16 cellular contexts compared by ENCODE assay signal in genomic region chr2:202161106-202161836, GRCh38.
A peak's percentile ranks its signal among the peaks of the same experiment; 100 is the strongest.
DNase-seq lines count a peak whose midpoint lies in the region; ATAC-seq, FAIRE-seq and TF ChIP-seq lines count a peak whose summit lies in the region.
"Had no signal": no experiment of that assay in that cellular context is flagged by ENCODE, and none has a peak within 500 bp of the region (broad histone marks: within the 10 kb centered on the region; RNA-seq: fewer than 3 reads in every experiment).

No MANE protein-coding gene starts in this region.

- WGBS in aorta, 2 donors, result 30 to 33% methylated on average over 8 of the region's 8 CpGs

- H3K4me1 ChIP-seq in aorta (ENCODE audit: control insufficient read depth in 1 of 2, insufficient read depth in 2 of 2, low read length in 2 of 2), result no peaks in the 10 kb centered on the region
- H3K4me1 ChIP-seq: colonic mucosa had no signal

- ATAC-seq in aorta (ENCODE audit: low FRiP score), result no peak

- no peaks in the 10 kb centered on the region for H3K36me3 Mint-ChIP-seq in progenitor cell of endocrine pancreas (ENCODE audit: insufficient read depth)

- no peak overlapping the region for H3K4me2 ChIP-seq in neural cell (ENCODE audit: low read length)
- H3K4me2 ChIP-seq: KMS-11 had no signal

- H3K4me3 ChIP-seq in fibroblast of mammary gland (ENCODE audit: control insufficient read depth, low read depth, low read length) (no peak overlapping the region), neural cell (ENCODE audit: low read length) (no peak overlapping the region), aorta (ENCODE audit: low read length in 2 of 2) (no peak overlapping the region)
- H3K4me3 ChIP-seq: colonic mucosa, esophagus muscularis mucosa, stomach had no signal

- DNase-seq in GM12891 (ENCODE audit: insufficient read length, low spot score) (no peak), NCI-H226 (peak; percentile 71), fibroblast of mammary gland (ENCODE audit: low read depth) (peak; percentile 38), HuH-7.5 (ENCODE audit: low spot score) (no peak), NCI-H2029 (lab: John Stamatoyannopoulos, UW) (no peak), aorta (no peak), progenitor cell of endocrine pancreas (ENCODE audit: low spot score, unreplicated experiment) (no peak)
- DNase-seq: activated CD4-positive, alpha-beta T cell treated with anti-CD3 and anti-CD28 coated beads, Interleukin-2, amount 50 U/mL, for 48 hours; activated naive CD4-positive, alpha-beta T cell treated with Interleukin-2 at 50 U/mL for 16 hours; colonic mucosa; NCI-H2029 treated with DMSO at 0.1 percent for 48 hours; stomach; SW 1271 had no signal

- TF ChIP-seq CTCF in fibroblast of mammary gland (conservative IDR thresholded peaks at IDR 0.05; ENCODE audit: control insufficient read depth, insufficient read depth, low read depth, low read length) (no peak), neural cell (IDR thresholded peaks at IDR 0.05; ENCODE audit: poor library complexity, severe bottlenecking) (no peak), progenitor cell of endocrine pancreas (IDR thresholded peaks at IDR 0.05; ENCODE audit: unreplicated experiment) (no peak)

- H2AFZ ChIP-seq in neural cell (ENCODE audit: low read depth, low read length), result no peak overlapping the region

- no peaks in the 10 kb centered on the region for H3K9me3 Mint-ChIP-seq in progenitor cell of endocrine pancreas (ENCODE audit: low read depth)

- TF ChIP-seq EP300 in neural cell (conservative IDR thresholded peaks at IDR 0.05; ENCODE audit: poor library complexity, severe bottlenecking), result peak; percentile 94

- H3K9me2 ChIP-seq in neural cell (ENCODE audit: insufficient read depth, low read length), result no peaks in the 10 kb centered on the region

- peaks cover 4% of the 10 kb centered on the region for H3K27me3 ChIP-seq in neural cell (ENCODE audit: insufficient read depth, low read depth, low read length)
- no peaks in the 10 kb centered on the region for H3K27me3 ChIP-seq in aorta (ENCODE audit: control insufficient read depth in 1 of 2, insufficient read depth in 2 of 2, low read length in 1 of 2)
- H3K27me3 ChIP-seq: colonic mucosa, esophagus muscularis mucosa, stomach had no signal

- no peak overlapping the region for H3K4me3 Mint-ChIP-seq in progenitor cell of endocrine pancreas (ENCODE audit: low read depth)

- no peaks in the 10 kb centered on the region for H3K27me3 Mint-ChIP-seq in progenitor cell of endocrine pancreas

- H3K9ac ChIP-seq in neural cell (ENCODE audit: low read length), result no peak overlapping the region
- H3K9ac ChIP-seq: KMS-11 had no signal

- H3K27ac Mint-ChIP-seq in progenitor cell of endocrine pancreas, result no peak overlapping the region

- H3K27ac ChIP-seq in neural cell (ENCODE audit: low read length) (no peak overlapping the region), aorta (ENCODE audit: low read depth in 1 of 2, low read length in 2 of 2) (no peak overlapping the region)
- H3K27ac ChIP-seq: colonic mucosa, esophagus muscularis mucosa, KMS-11, stomach had no signal

- intact Hi-C loops in aorta (cut with DNase I), result no loop called here

- H4K20me1 ChIP-seq in neural cell (ENCODE audit: insufficient read depth), result no peaks in the 10 kb centered on the region

- H3K79me2 ChIP-seq in neural cell (replicated peaks; ENCODE audit: insufficient read depth, low read length), result no peaks in the 10 kb centered on the region

- H3K9me3 ChIP-seq in neural cell (ENCODE audit: low read length) (no peaks in the 10 kb centered on the region), aorta (ENCODE audit: control insufficient read depth, low read length) (no peaks in the 10 kb centered on the region)
- H3K9me3 ChIP-seq: colonic mucosa, esophagus muscularis mucosa, stomach had no signal

- no peak for TF ChIP-seq POLR2A in GM12891 (IDR thresholded peaks at IDR 0.05; ENCODE audit: low read depth, low read length)

- TF ChIP-seq RAD21 in neural cell (conservative IDR thresholded peaks at IDR 0.05), result peak; percentile 21

- H3K36me3 ChIP-seq in neural cell (ENCODE audit: insufficient read depth, low read length), result no peaks in the 10 kb centered on the region
- H3K36me3 ChIP-seq in aorta (ENCODE audit: control insufficient read depth in 1 of 2, insufficient read depth in 2 of 2, low read length in 1 of 2), result no peaks in the 10 kb centered on the region
- H3K36me3 ChIP-seq: colonic mucosa, esophagus muscularis mucosa, stomach had no signal

- no peaks in the 10 kb centered on the region for H3K4me1 Mint-ChIP-seq in progenitor cell of endocrine pancreas (ENCODE audit: low read depth)

- peak; percentile 69 for FAIRE-seq in GM12891 (lab: Jason Lieb, UNC)

- H3F3A ChIP-seq in neural cell (ENCODE audit: insufficient read depth, low read length, poor library complexity, severe bottlenecking), result no peaks in the 10 kb centered on the region

TF ChIP-seq in GM12891, 5 proteins besides CTCF, POLR2A, EP300 and RAD21:
- TF ChIP-seq TAF1 (IDR thresholded peaks at IDR 0.05; ENCODE audit: low read depth, low read length), result no peak
- TF ChIP-seq POLR2AphosphoS5 (IDR thresholded peaks at IDR 0.05; ENCODE audit: low read depth, low read length), result no peak
- TF ChIP-seq PAX5 (IDR thresholded peaks at IDR 0.05; ENCODE audit: insufficient read depth, low read length, severe bottlenecking), result no peak
- TF ChIP-seq SPI1 (IDR thresholded peaks at IDR 0.05; ENCODE audit: low read depth, low read length), result no peak
- TF ChIP-seq POU2F2 (IDR thresholded peaks at IDR 0.05; ENCODE audit: low read depth, low read length), result no peak
TF ChIP-seq in GM12891: peak in this region for 0.

TF ChIP-seq in neural cell, 6 proteins besides CTCF, POLR2A, EP300 and RAD21:
- TF ChIP-seq POLR2AphosphoS5 (IDR thresholded peaks at IDR 0.05) (peak; percentile 100), SMC3 (conservative IDR thresholded peaks at IDR 0.05; ENCODE audit: poor library complexity) (peak; percentile 10), MXI1 (conservative IDR thresholded peaks at IDR 0.05; ENCODE audit: poor library complexity, severe bottlenecking) (no peak), EZH2 (IDR thresholded peaks at IDR 0.05; ENCODE audit: borderline replicate concordance, insufficient read depth, low read length, poor library complexity, severe bottlenecking) (no peak), TAF1 (IDR thresholded peaks at IDR 0.05; ENCODE audit: low read depth) (no peak), REST (IDR thresholded peaks at IDR 0.05; ENCODE audit: borderline replicate concordance) (peak; percentile 57)

Comparison
In these comparisons a context has a peak if more than half of its experiments do, and no peak if none do; other contexts are left out.
1. DNase-seq: peak in NCI-H226 (single experiment) and fibroblast of mammary gland (single experiment); none in GM12891 (single experiment), HuH-7.5 (single experiment), NCI-H2029 (single experiment), aorta (0 of 2) and progenitor cell of endocrine pancreas (single experiment).